ENCODE assay signal across 1 cellular context in genomic region chr17:77306048-77306789, GRCh38.
TF ChIP-seq lines count a peak whose summit lies in the region.

No MANE protein-coding gene starts in this region.

TF ChIP-seq in HepG2, 621 proteins besides CTCF, POLR2A, EP300 and RAD21 (continued from another document):
- TF ChIP-seq DZIP1 (CRISPR knock-in tag; IDR thresholded peaks at IDR 0.05) (0 out of 2 replicates have a peak, but pooled peaks have one; percentile 73), E2F1 (CRISPR knock-in tag; IDR thresholded peaks at IDR 0.05) (no peak), TERF1 (CRISPR knock-in tag; IDR thresholded peaks at IDR 0.05) (no peak), HNRNPL (IDR thresholded peaks at IDR 0.05; ENCODE audit: low read depth, low read length) (0 out of 2 replicates have a peak, but pooled peaks have one; percentile 18), ARID2 (CRISPR knock-in tag; IDR thresholded peaks at IDR 0.05; ENCODE audit: borderline replicate concordance) (no peak), MED1 (CRISPR knock-in tag; IDR thresholded peaks at IDR 0.05) (no peak), SRSF1 (optimal IDR thresholded peaks at IDR 0.05; ENCODE audit: low read depth, low read length) (peak; percentile 75), ZFY (CRISPR knock-in tag; IDR thresholded peaks at IDR 0.05) (no peak), NFE2L1 (CRISPR knock-in tag; IDR thresholded peaks at IDR 0.05; ENCODE audit: borderline replicate concordance) (no peak), ZNF224 (CRISPR knock-in tag; IDR thresholded peaks at IDR 0.05) (peak; percentile 58; the same call in 1 of the 2 replicates)
